Comparison of ENCODE assay signal across 1 cellular context in the genomic region with DNA sequence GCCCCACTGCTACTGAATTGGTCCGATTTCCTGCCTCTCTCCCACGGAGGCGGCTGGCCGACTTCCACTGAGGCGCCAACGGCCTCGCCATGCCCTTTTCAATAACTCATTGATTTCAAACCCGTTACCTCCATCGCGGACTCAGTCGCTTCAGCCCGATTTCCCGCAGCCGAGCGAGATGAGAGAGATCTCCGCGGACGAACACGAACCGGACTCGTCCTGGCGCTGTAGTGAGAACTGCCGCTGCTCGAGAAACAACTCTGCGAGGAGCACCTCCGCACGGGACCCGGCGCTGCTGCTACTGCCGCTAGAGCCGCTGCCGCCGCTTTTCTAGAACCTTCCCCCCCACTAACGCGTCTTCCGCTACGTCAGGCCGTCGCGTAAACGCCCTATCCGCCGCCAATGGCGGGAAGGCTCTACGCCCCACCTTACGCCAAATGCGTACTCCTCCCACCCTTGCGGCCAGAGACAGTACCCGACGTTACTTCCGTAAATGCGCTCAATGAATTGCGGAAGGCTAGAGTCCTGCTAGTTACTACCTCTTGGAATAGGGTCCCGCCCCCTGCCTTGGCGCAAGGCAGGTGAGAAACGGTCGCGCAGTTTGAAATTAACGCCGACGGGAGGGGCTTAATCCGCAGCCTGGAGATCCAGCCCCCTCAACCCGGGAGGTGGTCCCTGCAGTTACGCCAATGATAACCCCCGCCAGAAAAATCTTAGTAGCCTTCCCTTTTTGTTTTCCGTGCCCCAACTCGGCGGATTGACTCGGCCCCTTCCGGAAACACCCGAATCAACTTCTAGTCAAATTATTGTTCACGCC.
TF ChIP-seq lines count a peak whose summit lies in the region.

A gene (minus strand): TSS at position 303 of the 817 bp plus-strand sequence. CDS start 169 bp downstream, at position 134.

TF ChIP-seq in K562, 482 proteins besides CTCF, POLR2A, EP300 and RAD21 (continued from another document):
- TF ChIP-seq, protein P1, sequence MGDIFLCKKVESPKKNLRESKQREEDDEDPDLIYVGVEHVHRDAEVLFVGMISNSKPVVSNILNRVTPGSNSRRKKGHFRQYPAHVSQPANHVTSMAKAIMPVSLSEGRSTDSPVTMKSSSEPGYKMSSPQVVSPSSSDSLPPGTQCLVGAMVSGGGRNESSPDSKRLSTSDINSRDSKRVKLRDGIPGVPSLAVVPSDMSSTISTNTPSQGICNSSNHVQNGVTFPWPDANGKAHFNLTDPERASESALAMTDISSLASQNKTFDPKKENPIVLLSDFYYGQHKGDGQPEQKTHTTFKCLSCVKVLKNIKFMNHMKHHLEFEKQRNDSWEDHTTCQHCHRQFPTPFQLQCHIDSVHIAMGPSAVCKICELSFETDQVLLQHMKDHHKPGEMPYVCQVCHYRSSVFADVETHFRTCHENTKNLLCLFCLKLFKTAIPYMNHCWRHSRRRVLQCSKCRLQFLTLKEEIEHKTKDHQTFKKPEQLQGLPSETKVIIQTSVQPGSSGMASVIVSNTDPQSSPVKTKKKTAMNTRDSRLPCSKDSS (IDR thresholded peaks at IDR 0.05; ENCODE audit: low read depth, partially characterized antibody): no peak
- TF ChIP-seq, protein P2, sequence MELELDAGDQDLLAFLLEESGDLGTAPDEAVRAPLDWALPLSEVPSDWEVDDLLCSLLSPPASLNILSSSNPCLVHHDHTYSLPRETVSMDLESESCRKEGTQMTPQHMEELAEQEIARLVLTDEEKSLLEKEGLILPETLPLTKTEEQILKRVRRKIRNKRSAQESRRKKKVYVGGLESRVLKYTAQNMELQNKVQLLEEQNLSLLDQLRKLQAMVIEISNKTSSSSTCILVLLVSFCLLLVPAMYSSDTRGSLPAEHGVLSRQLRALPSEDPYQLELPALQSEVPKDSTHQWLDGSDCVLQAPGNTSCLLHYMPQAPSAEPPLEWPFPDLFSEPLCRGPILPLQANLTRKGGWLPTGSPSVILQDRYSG (tag; conservative IDR thresholded peaks at IDR 0.05; ENCODE audit: low read depth): no peak
- TF ChIP-seq HMG20B (CRISPR knock-in tag; IDR thresholded peaks at IDR 0.05): no peak
